In genomic region chr10:132899054-132899750, GRCh38 we compare ENCODE assay signal across 1 cellular context.
TF ChIP-seq lines count a peak whose summit lies in the region.

No MANE protein-coding gene starts in this region.

TF ChIP-seq in WTC11, 78 proteins besides CTCF, POLR2A, EP300 and RAD21 (continued from another document):
- TF ChIP-seq PRDM15 (CRISPR knock-in tag; IDR thresholded peaks at IDR 0.05) (no peak), SOX15 (CRISPR knock-in tag; IDR thresholded peaks at IDR 0.05) (no peak), ZNF423 (CRISPR knock-in tag; IDR thresholded peaks at IDR 0.05) (no peak), ZBTB21 (CRISPR knock-in tag; IDR thresholded peaks at IDR 0.05; ENCODE audit: borderline replicate concordance) (no peak), TP53 (CRISPR knock-in tag; IDR thresholded peaks at IDR 0.05) (no peak), ATF2 (CRISPR knock-in tag; IDR thresholded peaks at IDR 0.05; ENCODE audit: borderline replicate concordance, low read depth) (no peak)
